Comparison of ENCODE assay signal across 16 cellular contexts in the genomic region with DNA sequence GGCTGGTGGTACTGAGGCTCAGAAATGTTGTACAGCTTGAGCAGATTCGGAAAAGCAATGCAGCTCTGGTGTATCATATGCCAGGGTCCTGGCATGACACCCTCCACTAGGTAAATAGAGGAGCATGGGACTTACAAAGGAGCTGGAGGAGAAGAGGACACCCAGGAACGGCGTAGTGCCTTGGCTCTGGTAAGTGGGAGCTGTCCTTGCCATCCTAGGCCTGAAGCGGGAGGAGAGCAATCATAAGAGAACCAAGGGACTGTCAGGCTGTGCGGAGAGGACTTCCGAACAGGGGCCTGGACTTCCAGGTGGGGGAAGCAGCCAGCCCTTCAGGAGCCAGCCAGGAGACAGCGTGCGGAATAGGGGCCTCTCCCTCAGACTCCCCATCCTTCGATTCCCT. TPM values are rescaled to one million over a fixed set of nuclear protein-coding genes. Genes with fewer than 3 reads are reported as not detected.
A peak's percentile ranks its signal among the peaks of the same experiment; 100 is the strongest.
DNase-seq lines count a peak whose midpoint lies in the region; ATAC-seq and TF ChIP-seq lines count a peak whose summit lies in the region.
"Had no signal": no experiment of that assay in that cellular context is flagged by ENCODE, and none has a peak within 500 bp of the region (broad histone marks: within the 10 kb centered on the region; RNA-seq: fewer than 3 reads in every experiment).

No MANE protein-coding gene starts in this region.

- CTCF ChIA-PET in activated naive CD4-positive, alpha-beta T cell treated with anti-CD3 and anti-CD28 coated beads, Interleukin-2, amount 10 ng/mL, durations not matched to agents 7 days and 5 days (lab: Charles Lee): interaction anchor here (1.4 to 1.6 kb wide), 2 partner anchors 22 to 97 kb away, joined by 3 to 6 read pairs; no protein-coding TSS in a partner anchor

- no peaks in the 10 kb centered on the region for H3K36me3 Mint-ChIP-seq in activated naive CD4-positive, alpha-beta T cell treated with anti-CD3 and anti-CD28 coated beads, Interleukin-2, amount 10 ng/mL, durations not matched to agents 7 days and 5 days
- no peaks in the 10 kb centered on the region for H3K36me3 Mint-ChIP-seq in activated T-helper 2 cell treated with anti-CD3 and anti-CD28 coated beads, Interferon-gamma antibody, Interleukin-2, Interleukin-4, amounts not matched to agents 10 μg/mL and 5 μg/mL and 100 μg/mL, durations not matched to agents 14 hours and 24 hours and 36 hours (ENCODE audit: low read depth)
- peaks cover 3% of the 10 kb centered on the region for H3K36me3 Mint-ChIP-seq in type B pancreatic cell

- peaks cover 53% of the 10 kb centered on the region for H3K4me1 Mint-ChIP-seq in activated naive CD4-positive, alpha-beta T cell treated with anti-CD3 and anti-CD28 coated beads, Interleukin-2, amount 10 ng/mL, durations not matched to agents 7 days and 5 days
- peaks cover 39% of the 10 kb centered on the region for H3K4me1 Mint-ChIP-seq in activated T-helper 2 cell treated with anti-CD3 and anti-CD28 coated beads, Interferon-gamma antibody, Interleukin-2, Interleukin-4, amounts not matched to agents 10 μg/mL and 5 μg/mL and 100 μg/mL, durations not matched to agents 14 hours and 24 hours and 36 hours (ENCODE audit: low read depth)
- peaks cover 23% of the 10 kb centered on the region for H3K4me1 Mint-ChIP-seq in type B pancreatic cell (ENCODE audit: unreplicated experiment)

- H3K4me3 Mint-ChIP-seq in activated naive CD4-positive, alpha-beta T cell treated with anti-CD3 and anti-CD28 coated beads, Interleukin-2, amount 10 ng/mL, durations not matched to agents 7 days and 5 days: peak overlapping the region; percentile 48
- H3K4me3 Mint-ChIP-seq in activated T-helper 2 cell treated with anti-CD3 and anti-CD28 coated beads, Interferon-gamma antibody, Interleukin-2, Interleukin-4, amounts not matched to agents 10 μg/mL and 5 μg/mL and 100 μg/mL, durations not matched to agents 14 hours and 24 hours and 36 hours (ENCODE audit: low read depth): peak overlapping the region; percentile 67
- H3K4me3 Mint-ChIP-seq in type B pancreatic cell: peak overlapping the region; percentile 65

- H3K27ac Mint-ChIP-seq in activated naive CD4-positive, alpha-beta T cell treated with anti-CD3 and anti-CD28 coated beads, Interleukin-2, amount 10 ng/mL, durations not matched to agents 7 days and 5 days: no peak overlapping the region
- H3K27ac Mint-ChIP-seq in activated T-helper 2 cell treated with anti-CD3 and anti-CD28 coated beads, Interferon-gamma antibody, Interleukin-2, Interleukin-4, amounts not matched to agents 10 μg/mL and 5 μg/mL and 100 μg/mL, durations not matched to agents 14 hours and 24 hours and 36 hours: no peak overlapping the region
- H3K27ac Mint-ChIP-seq in type B pancreatic cell: no peak overlapping the region

- intact Hi-C loops in activated T-helper 2 cell treated with anti-CD3 and anti-CD28 coated beads, Interferon-gamma antibody, Interleukin-2, Interleukin-4, amounts not matched to agents 10 μg/mL and 5 μg/mL and 100 μg/mL, durations not matched to agents 14 hours and 24 hours and 36 hours (cut with micrococcal nuclease): no loop called here

- ATAC-seq in SK-N-SH treated with all-trans-retinoic acid at 6 μM for 48 hours: no peak
- ATAC-seq: heart left ventricle, left ventricle myocardium superior had no signal

- H3K9me3 Mint-ChIP-seq in activated naive CD4-positive, alpha-beta T cell treated with anti-CD3 and anti-CD28 coated beads, Interleukin-2, amount 10 ng/mL, durations not matched to agents 7 days and 5 days: no peaks in the 10 kb centered on the region
- H3K9me3 Mint-ChIP-seq in activated T-helper 2 cell treated with anti-CD3 and anti-CD28 coated beads, Interferon-gamma antibody, Interleukin-2, Interleukin-4, amounts not matched to agents 10 μg/mL and 5 μg/mL and 100 μg/mL, durations not matched to agents 14 hours and 24 hours and 36 hours: no peaks in the 10 kb centered on the region
- H3K9me3 Mint-ChIP-seq in type B pancreatic cell: no peaks in the 10 kb centered on the region

- peaks cover 73% of the 10 kb centered on the region for H3K27me3 Mint-ChIP-seq in activated naive CD4-positive, alpha-beta T cell treated with anti-CD3 and anti-CD28 coated beads, Interleukin-2, amount 10 ng/mL, durations not matched to agents 7 days and 5 days
- peaks cover 65% of the 10 kb centered on the region for H3K27me3 Mint-ChIP-seq in activated T-helper 2 cell treated with anti-CD3 and anti-CD28 coated beads, Interferon-gamma antibody, Interleukin-2, Interleukin-4, amounts not matched to agents 10 μg/mL and 5 μg/mL and 100 μg/mL, durations not matched to agents 14 hours and 24 hours and 36 hours (ENCODE audit: low read depth)
- H3K27me3 Mint-ChIP-seq in type B pancreatic cell: peaks cover 83% of the 10 kb centered on the region

- no peak for TF ChIP-seq CTCF in type B pancreatic cell (conservative IDR thresholded peaks at IDR 0.05)

- no peak for DNase-seq in activated naive CD4-positive, alpha-beta T cell treated with anti-CD3 and anti-CD28 coated beads, Interleukin-2, amount 10 ng/mL, durations not matched to agents 7 days and 5 days
- DNase-seq in activated naive CD4-positive, alpha-beta T cell treated with Interleukin-2 at 50 U/mL for 16 hours: no peak
- no peak for DNase-seq in activated T-helper 2 cell treated with anti-CD3 and anti-CD28 coated beads, Interferon-gamma antibody, Interleukin-2, Interleukin-4, amounts not matched to agents 10 μg/mL and 5 μg/mL and 100 μg/mL, durations not matched to agents 14 hours and 24 hours and 36 hours (ENCODE audit: low spot score)
- DNase-seq in islet precursor cell: peak; percentile 49
- DNase-seq in type B pancreatic cell (ENCODE audit: extremely low spot score, unreplicated experiment): peak; percentile 58
- DNase-seq in NCI-H2107 (lab: John Stamatoyannopoulos, UW): no peak
- DNase-seq in NOMO-1 treated with DMSO at 0.1 percent for 48 hours (lab: John Stamatoyannopoulos, UW; ENCODE audit: unreplicated experiment): no peak
- DNase-seq: brain microvascular endothelial cell, left ventricle myocardium superior, NCI-H1694 treated with DMSO at 0.1 percent for 48 hours, NCI-H69, uterus had no signal

TF ChIP-seq in SK-N-SH treated with all-trans-retinoic acid at 6 μM for 48 hours, 23 proteins besides CTCF, POLR2A, EP300 and RAD21 (continues in another document):
- TF ChIP-seq BACH2 (CRISPR knock-in tag; IDR thresholded peaks at IDR 0.05; ENCODE audit: borderline replicate concordance) (no peak), TOX (CRISPR knock-in tag; IDR thresholded peaks at IDR 0.05; ENCODE audit: borderline replicate concordance) (no peak), OSR1 (CRISPR knock-in tag; IDR thresholded peaks at IDR 0.05) (no peak), ARNTL (CRISPR knock-in tag; IDR thresholded peaks at IDR 0.05; ENCODE audit: borderline replicate concordance, low read depth) (no peak), SNAI2 (CRISPR knock-in tag; IDR thresholded peaks at IDR 0.05) (no peak), ZFP30 (CRISPR knock-in tag; IDR thresholded peaks at IDR 0.05) (no peak), ESRRG (CRISPR knock-in tag; IDR thresholded peaks at IDR 0.05) (no peak), ZNF565 (CRISPR knock-in tag; conservative IDR thresholded peaks at IDR 0.05; ENCODE audit: low read depth) (no peak), TSHZ2 (CRISPR knock-in tag; IDR thresholded peaks at IDR 0.05) (no peak)
- TF ChIP-seq, protein P1, sequence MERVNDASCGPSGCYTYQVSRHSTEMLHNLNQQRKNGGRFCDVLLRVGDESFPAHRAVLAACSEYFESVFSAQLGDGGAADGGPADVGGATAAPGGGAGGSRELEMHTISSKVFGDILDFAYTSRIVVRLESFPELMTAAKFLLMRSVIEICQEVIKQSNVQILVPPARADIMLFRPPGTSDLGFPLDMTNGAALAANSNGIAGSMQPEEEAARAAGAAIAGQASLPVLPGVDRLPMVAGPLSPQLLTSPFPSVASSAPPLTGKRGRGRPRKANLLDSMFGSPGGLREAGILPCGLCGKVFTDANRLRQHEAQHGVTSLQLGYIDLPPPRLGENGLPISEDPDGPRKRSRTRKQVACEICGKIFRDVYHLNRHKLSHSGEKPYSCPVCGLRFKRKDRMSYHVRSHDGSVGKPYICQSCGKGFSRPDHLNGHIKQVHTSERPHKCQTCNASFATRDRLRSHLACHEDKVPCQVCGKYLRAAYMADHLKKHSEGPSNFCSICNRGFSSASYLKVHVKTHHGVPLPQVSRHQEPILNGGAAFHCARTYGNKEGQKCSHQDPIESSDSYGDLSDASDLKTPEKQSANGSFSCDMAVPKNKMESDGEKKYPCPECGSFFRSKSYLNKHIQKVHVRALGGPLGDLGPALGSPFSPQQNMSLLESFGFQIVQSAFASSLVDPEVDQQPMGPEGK (CRISPR knock-in tag; IDR thresholded peaks at IDR 0.05; ENCODE audit: borderline replicate concordance): no peak

RNA-seq across cellular contexts. Expression of gene HS3ST3B1, which starts 4.4 kb away (rescaled TPM):
- 8.6 and 9.8 TPM in 2 replicates for total RNA-seq in activated T-helper 2 cell treated with anti-CD3 and anti-CD28 coated beads, Interferon-gamma antibody, Interleukin-2, Interleukin-4, amounts not matched to agents 10 μg/mL and 5 μg/mL and 100 μg/mL, durations not matched to agents 14 hours and 24 hours and 36 hours
- 6.6 and 12.9 TPM in 2 replicates for total RNA-seq in type B pancreatic cell (ENCODE audit: low replicate concordance)

RNA-seq across cellular contexts. Expression of gene CDRT15, which starts 59.8 kb away (rescaled TPM):
- total RNA-seq in activated T-helper 2 cell treated with anti-CD3 and anti-CD28 coated beads, Interferon-gamma antibody, Interleukin-2, Interleukin-4, amounts not matched to agents 10 μg/mL and 5 μg/mL and 100 μg/mL, durations not matched to agents 14 hours and 24 hours and 36 hours: not detected in 2 replicates
- not detected in 2 replicates for total RNA-seq in type B pancreatic cell (ENCODE audit: low replicate concordance)
- total RNA-seq: H4, heart left ventricle, left ventricle myocardium superior, ovary, uterus had no signal

Comparison
In these comparisons a context has a peak if more than half of its experiments do, and no peak if none do; other contexts are left out.
1. DNase-seq: peak in islet precursor cell (single experiment) and type B pancreatic cell (single experiment); none in activated naive CD4-positive, alpha-beta T cell treated with anti-CD3 and anti-CD28 coated beads, Interleukin-2, amount 10 ng/mL, durations not matched to agents 7 days and 5 days (single experiment), activated naive CD4-positive, alpha-beta T cell treated with Interleukin-2 at 50 U/mL for 16 hours (single experiment), activated T-helper 2 cell treated with anti-CD3 and anti-CD28 coated beads, Interferon-gamma antibody, Interleukin-2, Interleukin-4, amounts not matched to agents 10 μg/mL and 5 μg/mL and 100 μg/mL, durations not matched to agents 14 hours and 24 hours and 36 hours (single experiment), NCI-H2107 (single experiment) and NOMO-1 treated with DMSO at 0.1 percent for 48 hours (single experiment).
2. Peak in every context shown above with its lines, with median percentiles within 50 percentile points of each other: H3K4me3 Mint-ChIP-seq.